In genomic region chr3:33980252-33980651, GRCh38 we compare ENCODE assay signal across 8 cellular contexts.
DNase-seq lines count a peak whose midpoint lies in the region; ATAC-seq, FAIRE-seq and TF ChIP-seq lines count a peak whose summit lies in the region.

No MANE protein-coding gene starts in this region.

- no peak for FAIRE-seq in kidney (lab: Jason Lieb, UNC)

- ATAC-seq in HG03342 (IDR thresholded peaks at IDR 0.05; ENCODE audit: unreplicated experiment): peak; percentile 62
- ATAC-seq in HG03521 (IDR thresholded peaks at IDR 0.05; ENCODE audit: unreplicated experiment): no peak
- no peak for ATAC-seq in GM18873 (IDR thresholded peaks at IDR 0.05; ENCODE audit: low FRiP score, unreplicated experiment)
- no peak for ATAC-seq in HG03039 (IDR thresholded peaks at IDR 0.05; ENCODE audit: unreplicated experiment)

- peak; percentile 26 for DNase-seq in BJ (ENCODE audit: low read depth)
- DNase-seq in T1000 (lab: John Stamatoyannopoulos, UW): peak; percentile 8
- DNase-seq in kidney: no peak
- no peak for DNase-seq in NCI-H146 (lab: John Stamatoyannopoulos, UW)

- no peak overlapping the region for H3K27ac ChIP-seq in kidney (ENCODE audit: low read depth in 2 of 2, low read length in 2 of 2)

- POLR2A ChIA-PET in BJ (lab: Charles Lee): no interaction called here

- no peak overlapping the region for H3K4me3 ChIP-seq in BJ (ENCODE audit: low read depth, low read length)
- H3K4me3 ChIP-seq in kidney (ENCODE audit: low read length in 2 of 2): no peak overlapping the region

- no peaks in the 10 kb centered on the region for H3K4me1 ChIP-seq in kidney (ENCODE audit: control insufficient read depth in 1 of 2, insufficient read depth in 1 of 2, low read depth in 1 of 2, low read length in 2 of 2)

- TF ChIP-seq CTCF in BJ (IDR thresholded peaks at IDR 0.05; ENCODE audit: insufficient read depth, low read depth, low read length): peak; percentile 73
- TF ChIP-seq CTCF in kidney (IDR thresholded peaks at IDR 0.05; ENCODE audit: borderline replicate concordance, extremely low read depth, insufficient read depth): peak; percentile 50

- CTCF ChIA-PET in BJ (lab: Yijun Ruan, JAX): interaction anchor here (0.6 to 1.6 kb wide), 15 partner anchors 10 to 1928 kb away, joined by 3 to 9 read pairs (median 4); no protein-coding TSS in a partner anchor

- intact Hi-C loops in kidney (cut with DNase I): no loop called here

- H3K9ac ChIP-seq in kidney (ENCODE audit: low read length in 2 of 2): no peak overlapping the region

- H3K9me3 ChIP-seq in kidney (ENCODE audit: control insufficient read depth in 1 of 2, low read length in 2 of 2): no peaks in the 10 kb centered on the region

- no peaks in the 10 kb centered on the region for H3K36me3 ChIP-seq in BJ (ENCODE audit: control insufficient read depth, insufficient read depth, low read length)
- H3K36me3 ChIP-seq in kidney (ENCODE audit: control insufficient read depth in 1 of 2, insufficient read depth in 2 of 2, low read length in 2 of 2): no peaks in the 10 kb centered on the region

- no peaks in the 10 kb centered on the region for H3K27me3 ChIP-seq in BJ (ENCODE audit: control insufficient read depth, insufficient read depth, low read length)

Comparison
In these comparisons a context has a peak if more than half of its experiments do, and no peak if none do; other contexts are left out.
1. DNase-seq: peak in BJ (single experiment) and T1000 (single experiment); none in kidney (single experiment) and NCI-H146 (single experiment).